In the genomic region with DNA sequence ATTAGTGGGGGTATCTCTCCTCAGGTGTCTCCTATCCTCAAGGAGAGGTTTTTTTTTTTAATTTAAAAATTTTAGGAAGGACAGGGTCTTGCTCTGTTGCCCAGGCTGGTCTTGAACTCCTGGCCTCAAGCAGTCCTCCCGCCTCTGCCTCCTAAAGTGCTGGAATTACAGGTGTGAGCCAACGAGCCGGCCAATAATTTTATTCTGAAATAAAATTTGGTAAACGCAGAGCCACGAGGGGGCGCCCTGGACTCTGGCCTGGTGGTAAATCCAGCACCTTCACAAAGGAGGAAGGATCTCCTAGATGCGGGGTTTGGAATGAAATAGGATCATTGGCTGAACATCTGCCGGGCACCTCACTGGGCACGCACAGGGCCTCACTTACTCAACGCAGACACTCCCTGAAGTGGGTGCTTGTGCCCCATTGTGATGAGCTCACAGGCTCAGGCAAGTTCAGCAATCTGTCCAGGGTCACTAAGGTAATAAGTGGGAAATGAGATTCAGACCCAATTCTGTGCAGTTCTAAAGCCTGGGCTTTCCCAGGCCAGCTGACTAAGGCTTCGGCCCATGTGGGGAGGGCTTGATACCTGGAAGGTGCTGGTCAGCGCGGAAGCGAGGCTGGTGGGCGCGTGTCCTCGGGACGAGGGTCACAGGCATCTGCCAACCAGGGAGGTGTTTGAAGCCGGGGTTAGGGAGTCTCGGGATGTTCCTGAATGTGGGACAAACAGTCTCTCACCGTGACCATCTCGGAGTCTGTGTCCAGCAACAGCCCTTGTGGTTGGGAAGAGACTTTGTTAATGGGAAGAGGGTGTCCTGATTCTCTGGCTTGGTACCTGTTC, we compare ENCODE assay signal across 8 cellular contexts. TPM values are rescaled to one million over a fixed set of nuclear protein-coding genes. Genes with fewer than 3 reads are reported as not detected.
A peak's percentile ranks its signal among the peaks of the same experiment; 100 is the strongest.
DNase-seq lines count a peak whose midpoint lies in the region; ATAC-seq and TF ChIP-seq lines count a peak whose summit lies in the region.

No MANE protein-coding gene starts in this region.

- no peak overlapping the region for H3K4me3 ChIP-seq in NB4 (ENCODE audit: low read depth, low read length)

- no peak overlapping the region for H3K27ac ChIP-seq in VCaP

- peak; percentile 74 for TF ChIP-seq CTCF in NB4 (IDR thresholded peaks at IDR 0.05; ENCODE audit: low read depth, low read length)
- peak; percentile 66 for TF ChIP-seq CTCF in VCaP (conservative IDR thresholded peaks at IDR 0.05)

- no peak for ATAC-seq in activated CD4-positive, CD25-positive, alpha-beta regulatory T cell treated with anti-CD3 and anti-CD28 coated beads, Interleukin-2, amount 50 U/mL, for 24 hours
- ATAC-seq in esophagus mucosa = peak; percentile 39

- no peak for TF ChIP-seq POLR2A in NB4 (IDR thresholded peaks at IDR 0.05; ENCODE audit: extremely low read depth, insufficient read length)

- peak; percentile 49 for DNase-seq in activated CD4-positive, CD25-positive, alpha-beta regulatory T cell treated with anti-CD3 and anti-CD28 coated beads, Interleukin-2, amount 50 U/mL, for 72 hours
- DNase-seq in NB4 (ENCODE audit: low read depth) (peak; percentile 54), putamen (ENCODE audit: low spot score) (no peak), GOT3 (lab: John Stamatoyannopoulos, UW) (no peak)
- peak; percentile 25 for DNase-seq in stimulated activated CD4-positive, alpha-beta T cell treated with anti-CD3 and anti-CD28 coated beads, Interleukin-12 subunit alpha, Interleukin-12 subunit beta, amount 100 ng/mL, for 4 hours

RNA-seq across cellular contexts. Expression of a gene that starts 32.7 kb away (rescaled TPM):
- 40.7 TPM for total RNA-seq in esophagus mucosa

Comparison
In these comparisons a context has a peak if more than half of its experiments do, and no peak if none do; other contexts are left out.
1. DNase-seq: peak in activated CD4-positive, CD25-positive, alpha-beta regulatory T cell treated with anti-CD3 and anti-CD28 coated beads, Interleukin-2, amount 50 U/mL, for 72 hours (single experiment), NB4 (single experiment) and stimulated activated CD4-positive, alpha-beta T cell treated with anti-CD3 and anti-CD28 coated beads, Interleukin-12 subunit alpha, Interleukin-12 subunit beta, amount 100 ng/mL, for 4 hours (single experiment); none in putamen (single experiment) and GOT3 (single experiment).